ENCODE assay signal across 1 cellular context in the genomic region with DNA sequence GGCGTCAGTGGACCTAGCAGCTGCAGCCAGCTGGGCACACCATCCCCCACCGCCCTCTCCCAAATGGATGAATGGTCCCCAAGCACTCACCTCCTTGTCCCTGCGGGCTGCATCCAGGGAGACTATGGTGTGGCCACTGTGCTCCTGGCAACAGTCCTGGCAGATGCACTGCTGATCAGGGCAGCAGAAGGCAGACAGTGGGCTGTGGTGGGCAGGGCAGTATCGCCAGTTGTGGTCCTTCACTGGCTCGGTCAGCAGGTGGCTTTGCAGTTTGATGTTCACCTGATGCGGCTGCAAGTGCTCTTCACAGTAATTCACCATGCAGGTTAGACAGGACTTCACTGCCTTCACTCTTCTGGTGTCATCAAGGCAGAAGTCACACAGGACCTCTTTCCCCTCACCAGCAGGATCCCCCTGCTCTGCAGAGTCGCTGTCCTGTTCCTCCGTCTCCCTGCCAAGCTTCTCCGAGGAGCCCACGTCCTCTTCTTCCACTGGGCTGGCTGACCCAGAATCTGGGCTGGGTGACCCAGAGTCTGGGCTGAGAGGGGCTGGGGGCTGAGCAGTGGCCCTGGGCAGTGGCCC.
TF ChIP-seq lines count a peak whose summit lies in the region.

No MANE protein-coding gene starts in this region.

TF ChIP-seq in WTC11, 78 proteins besides CTCF, POLR2A, EP300 and RAD21 (continued from another document):
- TF ChIP-seq, protein P1, sequence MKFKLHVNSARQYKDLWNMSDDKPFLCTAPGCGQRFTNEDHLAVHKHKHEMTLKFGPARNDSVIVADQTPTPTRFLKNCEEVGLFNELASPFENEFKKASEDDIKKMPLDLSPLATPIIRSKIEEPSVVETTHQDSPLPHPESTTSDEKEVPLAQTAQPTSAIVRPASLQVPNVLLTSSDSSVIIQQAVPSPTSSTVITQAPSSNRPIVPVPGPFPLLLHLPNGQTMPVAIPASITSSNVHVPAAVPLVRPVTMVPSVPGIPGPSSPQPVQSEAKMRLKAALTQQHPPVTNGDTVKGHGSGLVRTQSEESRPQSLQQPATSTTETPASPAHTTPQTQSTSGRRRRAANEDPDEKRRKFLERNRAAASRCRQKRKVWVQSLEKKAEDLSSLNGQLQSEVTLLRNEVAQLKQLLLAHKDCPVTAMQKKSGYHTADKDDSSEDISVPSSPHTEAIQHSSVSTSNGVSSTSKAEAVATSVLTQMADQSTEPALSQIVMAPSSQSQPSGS (CRISPR knock-in tag; IDR thresholded peaks at IDR 0.05; ENCODE audit: borderline replicate concordance, low read depth) = no peak
- TF ChIP-seq, protein P2, sequence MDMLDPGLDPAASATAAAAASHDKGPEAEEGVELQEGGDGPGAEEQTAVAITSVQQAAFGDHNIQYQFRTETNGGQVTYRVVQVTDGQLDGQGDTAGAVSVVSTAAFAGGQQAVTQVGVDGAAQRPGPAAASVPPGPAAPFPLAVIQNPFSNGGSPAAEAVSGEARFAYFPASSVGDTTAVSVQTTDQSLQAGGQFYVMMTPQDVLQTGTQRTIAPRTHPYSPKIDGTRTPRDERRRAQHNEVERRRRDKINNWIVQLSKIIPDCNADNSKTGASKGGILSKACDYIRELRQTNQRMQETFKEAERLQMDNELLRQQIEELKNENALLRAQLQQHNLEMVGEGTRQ (CRISPR knock-in tag; IDR thresholded peaks at IDR 0.05) = no peak
- TF ChIP-seq, protein P3, sequence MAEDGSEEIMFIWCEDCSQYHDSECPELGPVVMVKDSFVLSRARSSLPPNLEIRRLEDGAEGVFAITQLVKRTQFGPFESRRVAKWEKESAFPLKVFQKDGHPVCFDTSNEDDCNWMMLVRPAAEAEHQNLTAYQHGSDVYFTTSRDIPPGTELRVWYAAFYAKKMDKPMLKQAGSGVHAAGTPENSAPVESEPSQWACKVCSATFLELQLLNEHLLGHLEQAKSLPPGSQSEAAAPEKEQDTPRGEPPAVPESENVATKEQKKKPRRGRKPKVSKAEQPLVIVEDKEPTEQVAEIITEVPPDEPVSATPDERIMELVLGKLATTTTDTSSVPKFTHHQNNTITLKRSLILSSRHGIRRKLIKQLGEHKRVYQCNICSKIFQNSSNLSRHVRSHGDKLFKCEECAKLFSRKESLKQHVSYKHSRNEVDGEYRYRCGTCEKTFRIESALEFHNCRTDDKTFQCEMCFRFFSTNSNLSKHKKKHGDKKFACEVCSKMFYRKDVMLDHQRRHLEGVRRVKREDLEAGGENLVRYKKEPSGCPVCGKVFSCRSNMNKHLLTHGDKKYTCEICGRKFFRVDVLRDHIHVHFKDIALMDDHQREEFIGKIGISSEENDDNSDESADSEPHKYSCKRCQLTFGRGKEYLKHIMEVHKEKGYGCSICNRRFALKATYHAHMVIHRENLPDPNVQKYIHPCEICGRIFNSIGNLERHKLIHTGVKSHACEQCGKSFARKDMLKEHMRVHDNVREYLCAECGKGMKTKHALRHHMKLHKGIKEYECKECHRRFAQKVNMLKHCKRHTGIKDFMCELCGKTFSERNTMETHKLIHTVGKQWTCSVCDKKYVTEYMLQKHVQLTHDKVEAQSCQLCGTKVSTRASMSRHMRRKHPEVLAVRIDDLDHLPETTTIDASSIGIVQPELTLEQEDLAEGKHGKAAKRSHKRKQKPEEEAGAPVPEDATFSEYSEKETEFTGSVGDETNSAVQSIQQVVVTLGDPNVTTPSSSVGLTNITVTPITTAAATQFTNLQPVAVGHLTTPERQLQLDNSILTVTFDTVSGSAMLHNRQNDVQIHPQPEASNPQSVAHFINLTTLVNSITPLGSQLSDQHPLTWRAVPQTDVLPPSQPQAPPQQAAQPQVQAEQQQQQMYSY (CRISPR knock-in tag; IDR thresholded peaks at IDR 0.05) = no peak
- TF ChIP-seq ZNF396 (CRISPR knock-in tag; IDR thresholded peaks at IDR 0.05; ENCODE audit: borderline replicate concordance) = no peak
- TF ChIP-seq, protein P4, sequence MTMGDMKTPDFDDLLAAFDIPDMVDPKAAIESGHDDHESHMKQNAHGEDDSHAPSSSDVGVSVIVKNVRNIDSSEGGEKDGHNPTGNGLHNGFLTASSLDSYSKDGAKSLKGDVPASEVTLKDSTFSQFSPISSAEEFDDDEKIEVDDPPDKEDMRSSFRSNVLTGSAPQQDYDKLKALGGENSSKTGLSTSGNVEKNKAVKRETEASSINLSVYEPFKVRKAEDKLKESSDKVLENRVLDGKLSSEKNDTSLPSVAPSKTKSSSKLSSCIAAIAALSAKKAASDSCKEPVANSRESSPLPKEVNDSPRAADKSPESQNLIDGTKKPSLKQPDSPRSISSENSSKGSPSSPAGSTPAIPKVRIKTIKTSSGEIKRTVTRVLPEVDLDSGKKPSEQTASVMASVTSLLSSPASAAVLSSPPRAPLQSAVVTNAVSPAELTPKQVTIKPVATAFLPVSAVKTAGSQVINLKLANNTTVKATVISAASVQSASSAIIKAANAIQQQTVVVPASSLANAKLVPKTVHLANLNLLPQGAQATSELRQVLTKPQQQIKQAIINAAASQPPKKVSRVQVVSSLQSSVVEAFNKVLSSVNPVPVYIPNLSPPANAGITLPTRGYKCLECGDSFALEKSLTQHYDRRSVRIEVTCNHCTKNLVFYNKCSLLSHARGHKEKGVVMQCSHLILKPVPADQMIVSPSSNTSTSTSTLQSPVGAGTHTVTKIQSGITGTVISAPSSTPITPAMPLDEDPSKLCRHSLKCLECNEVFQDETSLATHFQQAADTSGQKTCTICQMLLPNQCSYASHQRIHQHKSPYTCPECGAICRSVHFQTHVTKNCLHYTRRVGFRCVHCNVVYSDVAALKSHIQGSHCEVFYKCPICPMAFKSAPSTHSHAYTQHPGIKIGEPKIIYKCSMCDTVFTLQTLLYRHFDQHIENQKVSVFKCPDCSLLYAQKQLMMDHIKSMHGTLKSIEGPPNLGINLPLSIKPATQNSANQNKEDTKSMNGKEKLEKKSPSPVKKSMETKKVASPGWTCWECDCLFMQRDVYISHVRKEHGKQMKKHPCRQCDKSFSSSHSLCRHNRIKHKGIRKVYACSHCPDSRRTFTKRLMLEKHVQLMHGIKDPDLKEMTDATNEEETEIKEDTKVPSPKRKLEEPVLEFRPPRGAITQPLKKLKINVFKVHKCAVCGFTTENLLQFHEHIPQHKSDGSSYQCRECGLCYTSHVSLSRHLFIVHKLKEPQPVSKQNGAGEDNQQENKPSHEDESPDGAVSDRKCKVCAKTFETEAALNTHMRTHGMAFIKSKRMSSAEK (CRISPR knock-in tag; IDR thresholded peaks at IDR 0.05; ENCODE audit: borderline replicate concordance) = no peak
TF ChIP-seq in WTC11: peak in this region for 0.
